Comparison of ENCODE assay signal across 9 cellular contexts in genomic region chr15:74817370-74817737, GRCh38. TPM values are rescaled to one million over a fixed set of nuclear protein-coding genes. Genes with fewer than 3 reads are reported as not detected.
DNase-seq lines count a peak whose midpoint lies in the region; ATAC-seq and TF ChIP-seq lines count a peak whose summit lies in the region.
"Had no signal": no experiment of that assay in that cellular context is flagged by ENCODE, and none has a peak within 500 bp of the region (broad histone marks: within the 10 kb centered on the region; RNA-seq: fewer than 3 reads in every experiment).

No MANE protein-coding gene starts in this region.

- H2AFZ ChIP-seq in GM23338: peak overlapping the region; percentile 60; the same call in 1 of the 2 replicates

- H3K36me3 Mint-ChIP-seq in GM23338 (ENCODE audit: low read depth): no peaks in the 10 kb centered on the region; the same call in 2 of the 3 replicates
- H3K36me3 Mint-ChIP-seq in activated T-cell treated with anti-CD3 and anti-CD28 coated beads, Interleukin-2, amount 50 U/mL, for 72 hours (ENCODE audit: insufficient read depth in 2 of 2): no peaks in the 10 kb centered on the region

- H3K4me3 Mint-ChIP-seq in GM23338: no peak overlapping the region
- H3K4me3 Mint-ChIP-seq in activated T-cell treated with anti-CD3 and anti-CD28 coated beads, Interleukin-2, amount 50 U/mL, for 72 hours: no peak overlapping the region
- H3K4me3 Mint-ChIP-seq: activated B cell treated with CpG ODN at 0.5 μM for 24 hours had no signal

- H3K4me3 ChIP-seq in GM23338 (no peak overlapping the region), fibroblast of pulmonary artery (replicated peaks; ENCODE audit: low read depth, low read length) (no peak overlapping the region)

- no peak overlapping the region for H3K27ac Mint-ChIP-seq in GM23338
- H3K27ac Mint-ChIP-seq in activated T-cell treated with anti-CD3 and anti-CD28 coated beads, Interleukin-2, amount 50 U/mL, for 72 hours: no peak overlapping the region
- H3K27ac Mint-ChIP-seq: activated B cell treated with CpG ODN at 0.5 μM for 24 hours had no signal

- H4K20me1 ChIP-seq in GM23338 (replicated peaks; ENCODE audit: insufficient read depth): no peaks in the 10 kb centered on the region

- no peaks in the 10 kb centered on the region for H3K36me3 ChIP-seq in GM23338 (ENCODE audit: insufficient read depth)

- peaks cover 24% of the 10 kb centered on the region for H3K4me1 Mint-ChIP-seq in GM23338
- peaks cover 16% of the 10 kb centered on the region for H3K4me1 Mint-ChIP-seq in activated T-cell treated with anti-CD3 and anti-CD28 coated beads, Interleukin-2, amount 50 U/mL, for 72 hours (ENCODE audit: low read depth)

- 0 out of 2 replicates have a peak, but pooled peaks cover 7% of the 10 kb centered on the region for H3K4me1 ChIP-seq in GM23338 (ENCODE audit: insufficient read depth)

- no peak overlapping the region for H3K4me2 ChIP-seq in GM23338

- peak; percentile 60 for ATAC-seq in GM23338
- ATAC-seq in activated T-cell treated with anti-CD3 and anti-CD28 coated beads, Interleukin-2, amount 50 U/mL, for 72 hours (replicated peaks in 1 of 2): no peak
- no peak for ATAC-seq in GM18858 (IDR thresholded peaks at IDR 0.05; ENCODE audit: unreplicated experiment)
- ATAC-seq in GM19455 (IDR thresholded peaks at IDR 0.05; ENCODE audit: unreplicated experiment): no peak

- H3F3A ChIP-seq in GM23338 (replicated peaks; ENCODE audit: low read depth): peaks cover 3% of the 10 kb centered on the region; the same call in 1 of the 2 replicates

- H3K9me2 ChIP-seq in GM23338 (ENCODE audit: insufficient read depth): no peaks in the 10 kb centered on the region

- H3K27ac ChIP-seq in GM23338 (ENCODE audit: low read depth): no peak overlapping the region

- H3K27me3 ChIP-seq in GM23338 (ENCODE audit: insufficient read depth): no peaks in the 10 kb centered on the region

- DNase-seq in GM23338 (ENCODE audit: low spot score) (no peak), RPMI7951 (ENCODE audit: low read depth) (peak; percentile 47), fibroblast of pulmonary artery (ENCODE audit: low read depth) (peak; percentile 11), pons (ENCODE audit: low spot score) (peak; percentile 34), NCI-H1694 treated with DMSO at 0.1 percent for 48 hours (lab: John Stamatoyannopoulos, UW) (no peak)
- DNase-seq in activated T-cell treated with anti-CD3 and anti-CD28 coated beads, Interleukin-2, amount 50 U/mL, for 72 hours: no peak
- DNase-seq: activated B cell treated with CpG ODN at 0.5 μM for 24 hours had no signal

- no peaks in the 10 kb centered on the region for H3K9me3 Mint-ChIP-seq in GM23338
- no peaks in the 10 kb centered on the region for H3K9me3 Mint-ChIP-seq in activated T-cell treated with anti-CD3 and anti-CD28 coated beads, Interleukin-2, amount 50 U/mL, for 72 hours
- H3K9me3 Mint-ChIP-seq: activated B cell treated with CpG ODN at 0.5 μM for 24 hours had no signal

- peaks cover 14% of the 10 kb centered on the region for H3K27me3 Mint-ChIP-seq in GM23338 (ENCODE audit: insufficient read depth, low read depth, poor library complexity)
- no peaks in the 10 kb centered on the region for H3K27me3 Mint-ChIP-seq in activated T-cell treated with anti-CD3 and anti-CD28 coated beads, Interleukin-2, amount 50 U/mL, for 72 hours (ENCODE audit: low read depth)
- H3K27me3 Mint-ChIP-seq: activated B cell treated with CpG ODN at 0.5 μM for 24 hours had no signal

- TF ChIP-seq CTCF in GM23338 (conservative IDR thresholded peaks at IDR 0.05; ENCODE audit: low read depth in 2 of 2) (peak in 1 of 2 experiments; percentile 34; a peak in 2 of 4 replicates), fibroblast of pulmonary artery (IDR thresholded peaks at IDR 0.05; ENCODE audit: low read length, missing control alignments) (peak; percentile 22)

- no peaks in the 10 kb centered on the region for H3K79me2 ChIP-seq in GM23338 (replicated peaks; ENCODE audit: insufficient read depth)

TF ChIP-seq in GM23338, 12 proteins besides CTCF, POLR2A, EP300 and RAD21 (continues in another document):
- TF ChIP-seq ZNF331 (CRISPR knock-in tag; IDR thresholded peaks at IDR 0.05; ENCODE audit: low read depth) (no peak), ZNF114 (CRISPR knock-in tag; IDR thresholded peaks at IDR 0.05) (no peak), ETS1 (IDR thresholded peaks at IDR 0.05) (no peak), CREB1 (CRISPR knock-in tag; IDR thresholded peaks at IDR 0.05; ENCODE audit: low read depth) (no peak), REST (IDR thresholded peaks at IDR 0.05; ENCODE audit: unreplicated experiment) (no peak), POLR2AphosphoS5 (IDR thresholded peaks at IDR 0.05; ENCODE audit: low read depth) (no peak), JUNB (IDR thresholded peaks at IDR 0.05; ENCODE audit: unreplicated experiment) (no peak), EZH2 (IDR thresholded peaks at IDR 0.05; ENCODE audit: low read depth, unreplicated experiment) (no peak), NANOG (IDR thresholded peaks at IDR 0.05; ENCODE audit: borderline replicate concordance) (no peak), STAT1 (IDR thresholded peaks at IDR 0.05; ENCODE audit: unreplicated experiment) (no peak), EZH2phosphoT487 (IDR thresholded peaks at IDR 0.05; ENCODE audit: unreplicated experiment) (no peak)

RNA-seq across cellular contexts. Expression of gene LMAN1L, which starts 4.7 kb away (rescaled TPM):
- total RNA-seq in GM23338 (2014; rRNA removed; shearing (Covaris generic)): not detected in 2 replicates
- not detected in 2 replicates for polyA plus RNA-seq in GM23338 (2016; fragmentation: Nextera tagmentation; extraction: Ambion mirVana)
- not detected in 2 replicates for total RNA-seq in RPMI7951 (2014; rRNA removed; shearing (Covaris generic))
- total RNA-seq in activated T-cell treated with anti-CD3 and anti-CD28 coated beads, Interleukin-2, amount 50 U/mL, for 72 hours: under 1 TPM; 0.53 to 0.72 TPM

RNA-seq across cellular contexts. Expression of gene CPLX3, which starts 9.1 kb away (rescaled TPM):
- total RNA-seq in GM23338 (2014; rRNA removed; shearing (Covaris generic)): 0.62 and 0.66 TPM in 2 replicates
- 0.21 TPM in 1 of 2 replicates, not detected in the other for polyA plus RNA-seq in GM23338 (2016; fragmentation: Nextera tagmentation; extraction: Ambion mirVana)
- total RNA-seq in RPMI7951 (2014; rRNA removed; shearing (Covaris generic)): not detected in 2 replicates
- total RNA-seq in activated T-cell treated with anti-CD3 and anti-CD28 coated beads, Interleukin-2, amount 50 U/mL, for 72 hours: under 1 TPM; 0.14 to 0.17 TPM

RNA-seq across cellular contexts. Expression of gene ULK3, which starts 25.6 kb away (rescaled TPM):
- total RNA-seq in GM23338 (2014; rRNA removed; shearing (Covaris generic)): 32.6 and 35.4 TPM in 2 replicates
- polyA plus RNA-seq in GM23338 (2016; fragmentation: Nextera tagmentation; extraction: Ambion mirVana): 19.3 and 20.3 TPM in 2 replicates
- 14.3 and 15.1 TPM in 2 replicates for total RNA-seq in RPMI7951 (2014; rRNA removed; shearing (Covaris generic))
- total RNA-seq in activated T-cell treated with anti-CD3 and anti-CD28 coated beads, Interleukin-2, amount 50 U/mL, for 72 hours: 10 to 100 TPM; 48.5 to 53.8 TPM

RNA-seq across cellular contexts. Expression of gene CSK, which starts 35.5 kb away (rescaled TPM):
- total RNA-seq in GM23338 (2014; rRNA removed; shearing (Covaris generic)): 27.5 and 29.9 TPM in 2 replicates
- polyA plus RNA-seq in GM23338 (2016; fragmentation: Nextera tagmentation; extraction: Ambion mirVana): 13.6 and 16.5 TPM in 2 replicates
- total RNA-seq in RPMI7951 (2014; rRNA removed; shearing (Covaris generic)): 21.4 and 24.6 TPM in 2 replicates
- 100 to 1,000 TPM; 200 to 267 TPM for total RNA-seq in activated T-cell treated with anti-CD3 and anti-CD28 coated beads, Interleukin-2, amount 50 U/mL, for 72 hours

RNA-seq across cellular contexts. Expression of gene SCAMP2, which starts 55.8 kb away (rescaled TPM):
- 51.3 and 64.9 TPM in 2 replicates for total RNA-seq in GM23338 (2014; rRNA removed; shearing (Covaris generic))
- 34.7 and 35.8 TPM in 2 replicates for polyA plus RNA-seq in GM23338 (2016; fragmentation: Nextera tagmentation; extraction: Ambion mirVana)
- total RNA-seq in RPMI7951 (2014; rRNA removed; shearing (Covaris generic)): 27.8 and 31.4 TPM in 2 replicates
- 10 to 100 TPM; 66.4 to 77.0 TPM for total RNA-seq in activated T-cell treated with anti-CD3 and anti-CD28 coated beads, Interleukin-2, amount 50 U/mL, for 72 hours

Comparison
In these comparisons a context has a peak if more than half of its experiments do, and no peak if none do; other contexts are left out.
1. DNase-seq: peak in RPMI7951 (single experiment), fibroblast of pulmonary artery (single experiment) and pons (single experiment); none in GM23338 (single experiment), activated T-cell treated with anti-CD3 and anti-CD28 coated beads, Interleukin-2, amount 50 U/mL, for 72 hours (0 of 2) and NCI-H1694 treated with DMSO at 0.1 percent for 48 hours (single experiment).